11 cellular contexts compared by ENCODE assay signal in the genomic region with DNA sequence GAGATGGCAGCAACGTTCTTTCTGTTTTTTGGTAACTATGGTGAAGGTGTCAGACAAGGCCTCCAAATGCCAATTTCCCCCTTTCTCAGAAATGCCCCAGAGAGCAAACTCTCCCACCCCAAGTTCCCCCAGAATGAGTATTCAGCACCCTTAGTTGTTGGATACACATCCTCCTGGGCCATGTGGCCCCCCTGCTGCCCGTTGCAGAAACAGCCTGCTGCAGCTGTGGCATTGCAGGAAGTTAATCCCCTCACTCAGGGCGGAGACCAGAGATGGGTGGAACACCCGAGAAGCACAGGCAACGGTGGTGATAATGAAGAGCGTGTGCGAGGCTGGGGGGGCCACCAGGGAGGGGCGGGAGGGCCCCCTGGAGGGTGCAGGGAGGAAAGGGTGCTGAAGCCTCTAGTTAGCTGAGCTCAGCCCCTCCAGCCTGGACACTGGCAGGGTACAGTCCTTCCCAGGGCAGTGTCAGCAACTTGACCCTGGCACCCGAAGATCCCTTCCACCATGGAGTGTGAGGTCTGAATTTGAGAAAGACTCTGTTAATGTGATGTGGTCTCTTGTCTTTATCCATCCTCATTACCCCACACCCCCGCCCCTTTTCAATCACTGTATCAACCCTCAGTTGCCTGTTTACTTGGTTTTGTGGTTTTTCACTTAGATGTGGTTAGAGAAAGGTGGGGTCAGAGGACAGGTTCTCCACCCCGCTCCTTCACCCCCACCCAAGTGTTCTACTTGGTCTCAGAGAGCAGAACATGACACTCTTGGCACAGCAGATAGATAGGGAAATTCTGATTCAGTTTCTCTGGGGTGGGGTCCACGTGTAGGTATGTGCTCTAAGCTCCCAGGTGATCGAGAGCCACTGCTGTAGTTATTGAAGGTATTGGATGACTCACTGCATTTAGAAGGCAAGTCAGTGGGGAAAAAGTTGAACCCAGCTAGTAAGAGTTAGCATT.
DNase-seq lines count a peak whose midpoint lies in the region; ATAC-seq, FAIRE-seq and TF ChIP-seq lines count a peak whose summit lies in the region.
"Had no signal": no experiment of that assay in that cellular context is flagged by ENCODE, and none has a peak within 500 bp of the region (broad histone marks: within the 10 kb centered on the region; RNA-seq: fewer than 3 reads in every experiment).

No MANE protein-coding gene starts in this region.

- no peak overlapping the region for H3K9ac ChIP-seq in Loucy (ENCODE audit: low read depth, low read length, poor library complexity, severe bottlenecking)
- H3K9ac ChIP-seq: parathyroid adenoma had no signal

- peak overlapping the region; percentile 88 for H3K27ac Mint-ChIP-seq in activated CD4-positive, alpha-beta T cell treated with anti-CD3 and anti-CD28 coated beads, Interleukin-2, amount 10 ng/mL, durations not matched to agents 24 days and 14 days
- peak overlapping the region; percentile 74 for H3K27ac Mint-ChIP-seq in activated naive CD8-positive, alpha-beta T cell treated with anti-CD3 and anti-CD28 coated beads, Interleukin-2, amount 10 ng/mL, durations not matched to agents 7 days and 5 days

- H3K4me3 ChIP-seq in Loucy (ENCODE audit: low read length, poor library complexity, severe bottlenecking): peak overlapping the region; percentile 16
- H3K4me3 ChIP-seq: heart left ventricle had no signal

- H3K9me2 ChIP-seq in Loucy (replicated peaks; ENCODE audit: low read depth, low read length): no peaks in the 10 kb centered on the region

- POLR2A ChIA-PET in activated naive CD8-positive, alpha-beta T cell treated with anti-CD3 and anti-CD28 coated beads, Interleukin-2, amount 10 ng/mL, durations not matched to agents 7 days and 5 days (lab: Charles Lee): interaction anchor here (0.5 kb wide), 1 partner anchor 128 kb away, joined by 3 read pairs; no protein-coding TSS in a partner anchor

- no peak for TF ChIP-seq POLR2A in GM12892 (IDR thresholded peaks at IDR 0.05; ENCODE audit: low read depth, low read length)

- no peaks in the 10 kb centered on the region for H3K27me3 Mint-ChIP-seq in activated CD4-positive, alpha-beta T cell treated with anti-CD3 and anti-CD28 coated beads, Interleukin-2, amount 10 ng/mL, durations not matched to agents 24 days and 14 days
- H3K27me3 Mint-ChIP-seq in activated naive CD8-positive, alpha-beta T cell treated with anti-CD3 and anti-CD28 coated beads, Interleukin-2, amount 10 ng/mL, durations not matched to agents 7 days and 5 days: peaks cover 5% of the 10 kb centered on the region

- H3K4me1 Mint-ChIP-seq in activated CD4-positive, alpha-beta T cell treated with anti-CD3 and anti-CD28 coated beads, Interleukin-2, amount 10 ng/mL, durations not matched to agents 24 days and 14 days: peaks cover 61% of the 10 kb centered on the region
- H3K4me1 Mint-ChIP-seq in activated naive CD8-positive, alpha-beta T cell treated with anti-CD3 and anti-CD28 coated beads, Interleukin-2, amount 10 ng/mL, durations not matched to agents 7 days and 5 days: peaks cover 26% of the 10 kb centered on the region

- no peaks in the 10 kb centered on the region for H4K20me1 ChIP-seq in Loucy (ENCODE audit: insufficient read depth, low read length, poor library complexity, severe bottlenecking)

- DNase-seq in activated CD4-positive, alpha-beta T cell treated with anti-CD3 and anti-CD28 coated beads, Interleukin-2, amount 10 ng/mL, durations not matched to agents 24 days and 14 days: peak; percentile 90
- DNase-seq in activated naive CD8-positive, alpha-beta T cell treated with anti-CD3 and anti-CD28 coated beads, Interleukin-2, amount 10 ng/mL, durations not matched to agents 7 days and 5 days: peak; percentile 40
- DNase-seq in stimulated activated CD4-positive, alpha-beta T cell treated with anti-CD3 and anti-CD28 coated beads, TNF-alpha, amount 100 ng/mL, for 24 hours (ENCODE audit: low read depth in 3 of 3): peak in 2 of 3 experiments; percentile 7 to 29
- DNase-seq in GM12892 (ENCODE audit: insufficient read length): no peak
- no peak for DNase-seq in ecto neural progenitor cell (ENCODE audit: low spot score)
- no peak for DNase-seq in left cardiac atrium
- DNase-seq: heart left ventricle had no signal

- H3K4me2 ChIP-seq in Loucy (ENCODE audit: low read depth, low read length, poor library complexity, severe bottlenecking): peak overlapping the region; percentile 39

- TF ChIP-seq CTCF in Loucy (conservative IDR thresholded peaks at IDR 0.05; ENCODE audit: low read length): no peak; the same call in 1 of the 2 replicates

- peaks cover under 1% of the 10 kb centered on the region; the same call in 1 of the 2 replicates for H3K9me3 ChIP-seq in Loucy (ENCODE audit: insufficient read depth, low read depth, low read length)

- H3K79me2 ChIP-seq in Loucy (ENCODE audit: insufficient read depth, low read length): no peaks in the 10 kb centered on the region
- H3K79me2 ChIP-seq: parathyroid adenoma had no signal

- no peak for FAIRE-seq in GM12892 (lab: Jason Lieb, UNC)
- FAIRE-seq: astrocyte had no signal

- no peaks in the 10 kb centered on the region for H3F3A ChIP-seq in Loucy (ENCODE audit: low read depth)

- peaks cover 9% of the 10 kb centered on the region for H3K9me3 Mint-ChIP-seq in activated CD4-positive, alpha-beta T cell treated with anti-CD3 and anti-CD28 coated beads, Interleukin-2, amount 10 ng/mL, durations not matched to agents 24 days and 14 days
- H3K9me3 Mint-ChIP-seq in activated naive CD8-positive, alpha-beta T cell treated with anti-CD3 and anti-CD28 coated beads, Interleukin-2, amount 10 ng/mL, durations not matched to agents 7 days and 5 days: peaks cover 4% of the 10 kb centered on the region

- peak; percentile 76 for ATAC-seq in activated naive CD8-positive, alpha-beta T cell treated with anti-CD3 and anti-CD28 coated beads, Interleukin-2, amount 10 ng/mL, durations not matched to agents 7 days and 5 days (ENCODE audit: low read depth)
- ATAC-seq in HG02970 (IDR thresholded peaks at IDR 0.05; ENCODE audit: low FRiP score, unreplicated experiment) (no peak), left cardiac atrium (no peak)
- ATAC-seq: heart left ventricle had no signal

- peaks cover 6% of the 10 kb centered on the region for H3K36me3 Mint-ChIP-seq in activated CD4-positive, alpha-beta T cell treated with anti-CD3 and anti-CD28 coated beads, Interleukin-2, amount 10 ng/mL, durations not matched to agents 24 days and 14 days (ENCODE audit: low read depth)
- peaks cover 7% of the 10 kb centered on the region for H3K36me3 Mint-ChIP-seq in activated naive CD8-positive, alpha-beta T cell treated with anti-CD3 and anti-CD28 coated beads, Interleukin-2, amount 10 ng/mL, durations not matched to agents 7 days and 5 days

- intact Hi-C loops in activated CD4-positive, alpha-beta T cell treated with anti-CD3 and anti-CD28 coated beads, Interleukin-2, amount 10 ng/mL, durations not matched to agents 24 days and 14 days (cut with micrococcal nuclease): loop anchor here (2.0 to 5.0 kb wide), 2 partner anchors 208 to 216 kb away; no protein-coding TSS in a partner anchor
- intact Hi-C loops in left cardiac atrium (cut with DNase I): no loop called here

- H3K4me1 ChIP-seq in Loucy (ENCODE audit: insufficient read depth, low read length, poor library complexity, severe bottlenecking): peaks cover 27% of the 10 kb centered on the region
- H3K4me1 ChIP-seq: heart left ventricle, parathyroid adenoma had no signal

- H3K36me3 ChIP-seq in Loucy (ENCODE audit: insufficient read depth, low read length): no peaks in the 10 kb centered on the region
- H3K36me3 ChIP-seq: heart left ventricle had no signal

- no peak overlapping the region for H2AFZ ChIP-seq in Loucy (ENCODE audit: low read length)
- H2AFZ ChIP-seq: parathyroid adenoma had no signal

- no peaks in the 10 kb centered on the region for H3K27me3 ChIP-seq in Loucy (ENCODE audit: insufficient read depth, low read length, poor library complexity, severe bottlenecking)
- H3K27me3 ChIP-seq: heart left ventricle had no signal

- H3K4me3 Mint-ChIP-seq in activated CD4-positive, alpha-beta T cell treated with anti-CD3 and anti-CD28 coated beads, Interleukin-2, amount 10 ng/mL, durations not matched to agents 24 days and 14 days: peak overlapping the region; percentile 68
- H3K4me3 Mint-ChIP-seq in activated naive CD8-positive, alpha-beta T cell treated with anti-CD3 and anti-CD28 coated beads, Interleukin-2, amount 10 ng/mL, durations not matched to agents 7 days and 5 days: peak overlapping the region; percentile 79

Comparison
In these comparisons a context has a peak if more than half of its experiments do, and no peak if none do; other contexts are left out.
1. DNase-seq: peak in activated CD4-positive, alpha-beta T cell treated with anti-CD3 and anti-CD28 coated beads, Interleukin-2, amount 10 ng/mL, durations not matched to agents 24 days and 14 days (single experiment), activated naive CD8-positive, alpha-beta T cell treated with anti-CD3 and anti-CD28 coated beads, Interleukin-2, amount 10 ng/mL, durations not matched to agents 7 days and 5 days (single experiment) and stimulated activated CD4-positive, alpha-beta T cell treated with anti-CD3 and anti-CD28 coated beads, TNF-alpha, amount 100 ng/mL, for 24 hours (2 of 3); none in GM12892 (single experiment), ecto neural progenitor cell (single experiment) and left cardiac atrium (single experiment).